ENCODE assay signal across 15 cellular contexts in the genomic region with DNA sequence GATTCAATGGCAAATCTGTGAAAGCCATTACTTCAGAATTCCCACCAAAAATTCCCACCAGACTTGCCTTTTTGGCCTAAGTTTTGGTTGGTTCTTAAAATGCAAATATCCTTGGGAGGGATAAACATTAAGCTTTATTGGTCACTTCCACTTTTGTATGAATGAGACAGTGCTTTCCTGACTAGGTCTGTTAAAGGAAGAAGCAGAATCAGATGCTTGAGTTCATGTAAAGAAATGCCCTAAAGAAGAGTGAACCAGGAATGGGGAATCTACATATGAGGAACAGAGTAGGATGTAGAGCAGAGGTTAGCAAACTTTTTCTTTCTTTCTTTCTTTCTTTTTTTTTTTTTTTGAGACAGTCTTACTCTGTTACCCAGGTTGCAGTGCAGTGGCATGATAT.
DNase-seq lines count a peak whose midpoint lies in the region; TF ChIP-seq lines count a peak whose summit lies in the region.
"Had no signal": no experiment of that assay in that cellular context is flagged by ENCODE, and none has a peak within 500 bp of the region (broad histone marks: within the 10 kb centered on the region; RNA-seq: fewer than 3 reads in every experiment).

No MANE protein-coding gene starts in this region.

- H3K9me3 ChIP-seq in Loucy (ENCODE audit: insufficient read depth, low read depth, low read length): no peaks in the 10 kb centered on the region
- H3K9me3 ChIP-seq in colonic mucosa: no peaks in the 10 kb centered on the region
- H3K9me3 ChIP-seq in neutrophil: no peaks in the 10 kb centered on the region
- H3K9me3 ChIP-seq: A549, BE2C had no signal

- H4K20me1 ChIP-seq in Loucy (ENCODE audit: insufficient read depth, low read length, poor library complexity, severe bottlenecking): no peaks in the 10 kb centered on the region

- peak overlapping the region; percentile 25 for H3K4me2 ChIP-seq in Loucy (ENCODE audit: low read depth, low read length, poor library complexity, severe bottlenecking)
- H3K4me2 ChIP-seq: A549, GM23338 had no signal

- intact Hi-C loops in CD14-positive monocyte (cut with micrococcal nuclease): no loop called here
- intact Hi-C loops in colonic mucosa (cut with DNase I): loop anchor here (10.0 kb wide), 1 partner anchor 66 kb away; no protein-coding TSS in a partner anchor

- H3K4me3 ChIP-seq in Loucy (ENCODE audit: low read length, poor library complexity, severe bottlenecking): no peak overlapping the region
- no peak overlapping the region for H3K4me3 ChIP-seq in colonic mucosa
- no peak overlapping the region for H3K4me3 ChIP-seq in neutrophil (ENCODE audit: low read depth in 1 of 2, low read length in 1 of 2)
- H3K4me3 ChIP-seq: A549, GM23338 had no signal

- TF ChIP-seq CTCF in CD14-positive monocyte (IDR thresholded peaks at IDR 0.05): no peak
- TF ChIP-seq CTCF in Loucy (conservative IDR thresholded peaks at IDR 0.05; ENCODE audit: low read length): no peak
- TF ChIP-seq CTCF in colonic mucosa (IDR thresholded peaks at IDR 0.05): no peak
- TF ChIP-seq CTCF in neutrophil (IDR thresholded peaks at IDR 0.05): no peak
- TF ChIP-seq CTCF in GM13977 (IDR thresholded peaks at IDR 0.05; ENCODE audit: extremely low read depth, insufficient read depth, missing control alignments): no peak

- no peaks in the 10 kb centered on the region for H3F3A ChIP-seq in Loucy (ENCODE audit: low read depth)

- H3K9ac ChIP-seq in Loucy (ENCODE audit: low read depth, low read length, poor library complexity, severe bottlenecking) (peak overlapping the region; percentile 37), colonic mucosa (ENCODE audit: low read depth in 2 of 2, low read length in 2 of 2) (no peak overlapping the region)

- H3K27ac Mint-ChIP-seq in CD14-positive monocyte: peak overlapping the region in 6 of 7 donors; percentile 16 to 76 (median 56)
- H3K27ac Mint-ChIP-seq: CD4-positive, alpha-beta T cell; GM23338 had no signal

- no peaks in the 10 kb centered on the region for H3K9me2 ChIP-seq in Loucy (replicated peaks; ENCODE audit: low read depth, low read length)

- no peak overlapping the region for H2AFZ ChIP-seq in Loucy (ENCODE audit: low read length)
- H2AFZ ChIP-seq: GM23338 had no signal

- peaks cover 0 to 2% (median 2%) of the 10 kb centered on the region in 3 donors for H3K27me3 Mint-ChIP-seq in CD14-positive monocyte (ENCODE audit: low read depth in 3 of 3)
- H3K27me3 Mint-ChIP-seq: CD4-positive, alpha-beta T cell had no signal

- H3K4me1 Mint-ChIP-seq in CD14-positive monocyte: peaks cover 77% of the 10 kb centered on the region

- no peak overlapping the region for H3K4me3 Mint-ChIP-seq in CD14-positive monocyte
- H3K4me3 Mint-ChIP-seq: CD4-positive, alpha-beta T cell; GM23338 had no signal

- in situ Hi-C loops in GM13977 (cut with MboI; ENCODE audit: low pct_unique_long_range_greater_than_20kb, low sequenced_read_pairs, unreplicated experiment): no loop called here

- H3K79me2 ChIP-seq in Loucy (ENCODE audit: insufficient read depth, low read length): no peaks in the 10 kb centered on the region

- H3K4me1 ChIP-seq in Loucy (ENCODE audit: insufficient read depth, low read length, poor library complexity, severe bottlenecking): peaks cover 44% of the 10 kb centered on the region
- H3K4me1 ChIP-seq in colonic mucosa: peaks cover 9% of the 10 kb centered on the region
- peaks cover 49 to 58% of the 10 kb centered on the region in 2 experiments for H3K4me1 ChIP-seq in neutrophil (ENCODE audit: control insufficient read depth in 1 of 2, insufficient read depth in 1 of 2, low read depth in 1 of 2, low read length in 1 of 2)
- H3K4me1 ChIP-seq: A549, BE2C had no signal

- no peaks in the 10 kb centered on the region for H3K36me3 ChIP-seq in Loucy (ENCODE audit: insufficient read depth, low read length)
- no peaks in the 10 kb centered on the region for H3K36me3 ChIP-seq in colonic mucosa
- H3K36me3 ChIP-seq in neutrophil: no peaks in the 10 kb centered on the region
- H3K36me3 ChIP-seq: BE2C had no signal

- no peak for DNase-seq in CD14-positive monocyte (ENCODE audit: low spot score)
- no peak for DNase-seq in colonic mucosa
- no peak for DNase-seq in stimulated activated CD4-positive, alpha-beta T cell treated with anti-CD3 and anti-CD28 coated beads, Interleukin-4, amount 100 ng/mL, for 24 hours
- no peak for DNase-seq in GM13977 (ENCODE audit: low spot score)
- no peak for DNase-seq in C1 segment of cervical spinal cord (lab: John Stamatoyannopoulos, UW)
- DNase-seq: BE2C; Calu3; CD4-positive, alpha-beta T cell; DMS 273 treated with DMSO at 0.1 percent for 48 hours; H7; IMR-90 had no signal

- H3K27me3 ChIP-seq in Loucy (ENCODE audit: insufficient read depth, low read length, poor library complexity, severe bottlenecking): no peaks in the 10 kb centered on the region
- H3K27me3 ChIP-seq in colonic mucosa: no peaks in the 10 kb centered on the region
- no peaks in the 10 kb centered on the region for H3K27me3 ChIP-seq in neutrophil
- H3K27me3 ChIP-seq: BE2C had no signal

- H3K9me3 Mint-ChIP-seq in CD14-positive monocyte: peaks cover 0 to 3% (median 0%) of the 10 kb centered on the region in 7 donors
- H3K9me3 Mint-ChIP-seq: CD4-positive, alpha-beta T cell; GM23338 had no signal

- peak overlapping the region; percentile 77 for H3K27ac ChIP-seq in colonic mucosa
- peak overlapping the region; percentile 19 for H3K27ac ChIP-seq in neutrophil
- H3K27ac ChIP-seq: A549 had no signal

- H3K36me3 Mint-ChIP-seq in CD14-positive monocyte: peaks cover 0 to 3% of the 10 kb centered on the region in 2 donors
